Comparison of ENCODE assay signal across 1 cellular context in the genomic region with DNA sequence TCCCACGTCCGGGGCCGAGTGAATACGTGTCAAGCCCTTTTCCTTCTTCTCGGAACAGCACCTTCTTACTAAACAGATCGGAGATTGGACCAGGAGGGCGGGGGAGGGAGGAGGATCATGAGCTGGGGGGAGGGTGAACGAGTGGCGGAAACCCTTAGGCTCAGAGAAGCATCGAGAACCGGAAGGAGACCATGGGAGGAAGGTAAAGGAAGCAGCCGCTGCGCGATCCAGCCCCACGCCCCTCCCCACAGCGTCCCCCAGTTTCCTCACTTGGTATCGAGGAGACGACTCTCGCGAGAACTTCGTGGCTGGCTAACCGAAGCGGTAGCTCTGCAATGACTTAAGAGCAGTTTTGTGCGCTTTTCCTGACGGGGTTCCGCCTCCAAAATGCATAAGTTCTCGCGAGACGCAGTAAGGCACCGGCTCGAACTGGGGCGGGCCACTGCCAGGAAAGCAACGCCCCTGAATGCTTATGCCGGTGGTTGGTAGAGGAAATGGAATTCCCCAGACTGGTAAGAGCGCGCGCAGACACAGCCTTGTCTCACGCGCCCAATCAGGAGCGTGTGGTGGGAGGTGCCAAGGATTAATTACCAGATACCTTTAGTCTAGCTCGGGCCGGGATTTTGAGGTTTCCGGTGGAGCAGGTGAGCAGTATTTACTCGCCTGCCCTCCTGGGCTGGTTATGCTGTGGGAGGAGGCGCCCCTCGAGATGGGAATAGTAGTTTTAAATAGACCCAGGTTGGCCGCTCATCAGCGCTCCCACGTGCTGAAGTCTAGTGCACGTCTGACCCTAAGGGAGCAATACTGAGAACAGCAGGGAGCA.
TF ChIP-seq lines count a peak whose summit lies in the region.

No MANE protein-coding gene starts in this region.

TF ChIP-seq in liver, 16 proteins besides CTCF, POLR2A, EP300 and RAD21 (continued from another document):
- TF ChIP-seq, protein P1, sequence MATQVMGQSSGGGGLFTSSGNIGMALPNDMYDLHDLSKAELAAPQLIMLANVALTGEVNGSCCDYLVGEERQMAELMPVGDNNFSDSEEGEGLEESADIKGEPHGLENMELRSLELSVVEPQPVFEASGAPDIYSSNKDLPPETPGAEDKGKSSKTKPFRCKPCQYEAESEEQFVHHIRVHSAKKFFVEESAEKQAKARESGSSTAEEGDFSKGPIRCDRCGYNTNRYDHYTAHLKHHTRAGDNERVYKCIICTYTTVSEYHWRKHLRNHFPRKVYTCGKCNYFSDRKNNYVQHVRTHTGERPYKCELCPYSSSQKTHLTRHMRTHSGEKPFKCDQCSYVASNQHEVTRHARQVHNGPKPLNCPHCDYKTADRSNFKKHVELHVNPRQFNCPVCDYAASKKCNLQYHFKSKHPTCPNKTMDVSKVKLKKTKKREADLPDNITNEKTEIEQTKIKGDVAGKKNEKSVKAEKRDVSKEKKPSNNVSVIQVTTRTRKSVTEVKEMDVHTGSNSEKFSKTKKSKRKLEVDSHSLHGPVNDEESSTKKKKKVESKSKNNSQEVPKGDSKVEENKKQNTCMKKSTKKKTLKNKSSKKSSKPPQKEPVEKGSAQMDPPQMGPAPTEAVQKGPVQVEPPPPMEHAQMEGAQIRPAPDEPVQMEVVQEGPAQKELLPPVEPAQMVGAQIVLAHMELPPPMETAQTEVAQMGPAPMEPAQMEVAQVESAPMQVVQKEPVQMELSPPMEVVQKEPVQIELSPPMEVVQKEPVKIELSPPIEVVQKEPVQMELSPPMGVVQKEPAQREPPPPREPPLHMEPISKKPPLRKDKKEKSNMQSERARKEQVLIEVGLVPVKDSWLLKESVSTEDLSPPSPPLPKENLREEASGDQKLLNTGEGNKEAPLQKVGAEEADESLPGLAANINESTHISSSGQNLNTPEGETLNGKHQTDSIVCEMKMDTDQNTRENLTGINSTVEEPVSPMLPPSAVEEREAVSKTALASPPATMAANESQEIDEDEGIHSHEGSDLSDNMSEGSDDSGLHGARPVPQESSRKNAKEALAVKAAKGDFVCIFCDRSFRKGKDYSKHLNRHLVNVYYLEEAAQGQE (IDR thresholded peaks at IDR 0.05) = peak; percentile 93
- TF ChIP-seq TAF1 (conservative IDR thresholded peaks at IDR 0.05) (peak; percentile 89), SP1 (IDR thresholded peaks at IDR 0.05) (peak; percentile 94), JUND (IDR thresholded peaks at IDR 0.05) (peak in 1 of 2 donors; percentile 63), NR2F2 (IDR thresholded peaks at IDR 0.05) (peak; percentile 45), FOXA1 (IDR thresholded peaks at IDR 0.05) (peak; percentile 7)
- TF ChIP-seq, protein P2, sequence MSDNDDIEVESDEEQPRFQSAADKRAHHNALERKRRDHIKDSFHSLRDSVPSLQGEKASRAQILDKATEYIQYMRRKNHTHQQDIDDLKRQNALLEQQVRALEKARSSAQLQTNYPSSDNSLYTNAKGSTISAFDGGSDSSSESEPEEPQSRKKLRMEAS (IDR thresholded peaks at IDR 0.05) = peak; percentile 84
TF ChIP-seq in liver: peak in this region for 14.
